Comparison of ENCODE assay signal across 1 cellular context in genomic region chr9:36091028-36091953, GRCh38.
TF ChIP-seq lines count a peak whose summit lies in the region.

No MANE protein-coding gene starts in this region.

TF ChIP-seq in SK-N-SH, 30 proteins besides CTCF, POLR2A, EP300 and RAD21 (continued from another document):
- no peak for TF ChIP-seq ZBTB33 (IDR thresholded peaks at IDR 0.05; ENCODE audit: borderline replicate concordance, low read depth)
- TF ChIP-seq GATA2 (CRISPR knock-in tag; IDR thresholded peaks at IDR 0.05), result no peak
- TF ChIP-seq SIN3A (IDR thresholded peaks at IDR 0.05; ENCODE audit: borderline replicate concordance, low read depth, low read length), result no peak
- TF ChIP-seq SMC3 (IDR thresholded peaks at IDR 0.05; ENCODE audit: low read depth, low read length), result no peak
